In the genomic region with DNA sequence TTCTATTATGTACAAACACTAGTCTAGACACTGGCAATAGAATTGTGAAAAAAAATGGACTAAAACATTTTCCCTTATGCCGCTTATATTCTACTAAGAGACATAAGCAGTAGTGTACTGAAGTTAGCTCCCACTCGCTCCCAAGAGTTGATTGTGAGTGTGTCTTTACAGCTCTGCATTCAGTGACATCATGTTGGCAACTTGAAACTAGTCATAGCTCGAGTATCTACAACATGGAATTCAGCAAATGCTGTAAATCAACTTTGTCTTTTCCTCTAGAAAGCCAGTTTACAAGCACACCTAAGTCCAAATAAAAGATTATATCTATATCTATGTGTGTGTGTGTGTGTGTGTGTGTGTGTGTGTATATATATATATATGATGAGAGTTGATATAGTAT, we compare ENCODE assay signal across 25 cellular contexts. TPM values are rescaled to one million over a fixed set of nuclear protein-coding genes. Genes with fewer than 3 reads are reported as not detected.
DNase-seq lines count a peak whose midpoint lies in the region; ATAC-seq, FAIRE-seq and TF ChIP-seq lines count a peak whose summit lies in the region.
"Had no signal": no experiment of that assay in that cellular context is flagged by ENCODE, and none has a peak within 500 bp of the region (broad histone marks: within the 10 kb centered on the region; RNA-seq: fewer than 3 reads in every experiment).

No MANE protein-coding gene starts in this region.

- H3K27ac ChIP-seq in IMR-90 (ENCODE audit: insufficient read depth, low read length): no peak overlapping the region
- no peak overlapping the region for H3K27ac ChIP-seq in psoas muscle
- H3K27ac ChIP-seq in PC-9: no peak overlapping the region
- H3K27ac ChIP-seq: A549; BLaER1 treated with 17β-estradiol and CSF1 and Interleukin-3, amounts not matched to agents 10 nM and 100 nM; SJSA1 had no signal

- no peaks in the 10 kb centered on the region for H3K9me1 ChIP-seq in IMR-90 (ENCODE audit: insufficient read depth, low read length)

- peak; percentile 68 for DNase-seq in IMR-90
- peak; percentile 9 for DNase-seq in bronchial epithelial cell (ENCODE audit: low read depth)
- peak; percentile 24 to 44 for DNase-seq in foreskin fibroblast
- DNase-seq in psoas muscle: no peak
- DNase-seq in NCI-H526 treated with DMSO at 0.1 percent for 48 hours (lab: John Stamatoyannopoulos, UW): no peak
- DNase-seq in PC-9: no peak
- DNase-seq: AML-193; CD4-positive, alpha-beta T cell; DMS53; GDM1; Karpas-422; NCI-H1092; NCI-H1417 treated with DMSO at 0.1 percent for 48 hours; NCI-H1694 treated with DMSO at 0.1 percent for 48 hours; NCI-H2081; NCI-H2227 treated with DMSO at 0.1 percent for 48 hours; NCI-H510A; NCI-H774; Right ventricle myocardium superior; RPMI8226 had no signal

- ATAC-seq in IMR-90 (ENCODE audit: low read depth) (peak; percentile 51), GM19023 (IDR thresholded peaks at IDR 0.05; ENCODE audit: unreplicated experiment) (no peak), psoas muscle (no peak)
- ATAC-seq: A549, GM12878 had no signal

- intact Hi-C loops in IMR-90 (cut with micrococcal nuclease) (no loop called here), psoas muscle (cut with DNase I) (no loop called here), PC-9 (cut with micrococcal nuclease; ENCODE audit: unreplicated experiment) (no loop called here)

- CTCF ChIA-PET in IMR-90 (lab: Yijun Ruan, JAX): no interaction called here
- CTCF ChIA-PET in PC-9 (lab: Charles Lee): interaction anchor here (0.7 kb wide), 1 partner anchor 255 kb away, joined by 3 read pairs; no protein-coding TSS in a partner anchor

- H4K8ac ChIP-seq in IMR-90 (ENCODE audit: low read depth in 2 of 2, low read length in 2 of 2): no peak overlapping the region

- H2AFZ ChIP-seq in IMR-90 (replicated peaks; ENCODE audit: low read length, poor library complexity): no peak overlapping the region
- H2AFZ ChIP-seq in PC-9: no peak overlapping the region

- no CpG with 5 or more reads among the region's 3 CpGs for WGBS in IMR-90 (ENCODE audit: extremely low coverage in 2 of 2, insufficient read length in 1 of 2), 2 experiments
- WGBS in psoas muscle, 3 donors: 55 to 66% (median 64%) methylated on average over 3 of the region's 3 CpGs

- H3K27me3 ChIP-seq in IMR-90 (ENCODE audit: control insufficient read depth, insufficient read depth, low read length): no peaks in the 10 kb centered on the region
- no peaks in the 10 kb centered on the region for H3K27me3 ChIP-seq in bronchial epithelial cell (ENCODE audit: control insufficient read depth, insufficient read depth, low read length)
- H3K27me3 ChIP-seq in psoas muscle (ENCODE audit: insufficient read depth in 3 of 3, low read length in 2 of 3): no peaks in the 10 kb centered on the region
- H3K27me3 ChIP-seq in PC-9 (ENCODE audit: insufficient read depth, low read depth): no peaks in the 10 kb centered on the region
- H3K27me3 ChIP-seq: BLaER1 treated with 17β-estradiol and CSF1 and Interleukin-3, amounts not matched to agents 10 nM and 100 nM; SJSA1 had no signal

- no peak overlapping the region for H3K4ac ChIP-seq in IMR-90 (ENCODE audit: low read depth, low read length)

- no peaks in the 10 kb centered on the region for H3F3A ChIP-seq in PC-9 (ENCODE audit: insufficient read depth, low read depth)

- no peaks in the 10 kb centered on the region for H3K79me2 ChIP-seq in PC-9 (ENCODE audit: low read depth)

- H3K9me2 ChIP-seq in PC-9 (ENCODE audit: insufficient read depth): no peaks in the 10 kb centered on the region; the same call in 1 of the 2 replicates

- H3K4me1 ChIP-seq in IMR-90 (ENCODE audit: control insufficient read depth, insufficient read depth, low read length) (no peaks in the 10 kb centered on the region; the same call in 1 of the 2 replicates), psoas muscle (no peaks in the 10 kb centered on the region), PC-9 (replicated peaks; ENCODE audit: insufficient read depth) (no peaks in the 10 kb centered on the region)
- H3K4me1 ChIP-seq: BLaER1 treated with 17β-estradiol and CSF1 and Interleukin-3, amounts not matched to agents 10 nM and 100 nM had no signal

- POLR2A ChIA-PET in IMR-90 (lab: Charles Lee; ENCODE audit: unreplicated experiment) (no interaction called here), PC-9 (lab: Charles Lee; ENCODE audit: unreplicated experiment) (no interaction called here)

- no peak overlapping the region for H3K4me2 ChIP-seq in IMR-90 (ENCODE audit: low read depth, low read length)
- no peak overlapping the region for H3K4me2 ChIP-seq in PC-9
- H3K4me2 ChIP-seq: A549; BLaER1 treated with 17β-estradiol and CSF1 and Interleukin-3, amounts not matched to agents 10 nM and 100 nM had no signal

- no peak overlapping the region for H4K91ac ChIP-seq in IMR-90 (ENCODE audit: insufficient read depth, low read depth, low read length)

- H2BK15ac ChIP-seq in IMR-90 (ENCODE audit: low read depth, low read length): no peak overlapping the region

- no peaks in the 10 kb centered on the region for H4K20me1 ChIP-seq in IMR-90 (ENCODE audit: insufficient read depth, low read length)
- H4K20me1 ChIP-seq in PC-9 (ENCODE audit: insufficient read depth): no peaks in the 10 kb centered on the region
- H4K20me1 ChIP-seq: BLaER1 treated with 17β-estradiol and CSF1 and Interleukin-3, amounts not matched to agents 10 nM and 100 nM had no signal

- H3K9me3 ChIP-seq in IMR-90 (ENCODE audit: control insufficient read depth, insufficient read depth, low read length): no peaks in the 10 kb centered on the region
- H3K9me3 ChIP-seq in psoas muscle: no peaks in the 10 kb centered on the region
- no peaks in the 10 kb centered on the region for H3K9me3 ChIP-seq in PC-9 (ENCODE audit: insufficient read depth, low read depth)
- H3K9me3 ChIP-seq: A549; BLaER1 treated with 17β-estradiol and CSF1 and Interleukin-3, amounts not matched to agents 10 nM and 100 nM; SJSA1 had no signal

- FAIRE-seq in bronchial epithelial cell (lab: Jason Lieb, UNC): no peak
- FAIRE-seq: GM12878 had no signal

- H2BK5ac ChIP-seq in IMR-90 (ENCODE audit: low read depth, low read length, poor library complexity, severe bottlenecking): no peak overlapping the region

- H3K14ac ChIP-seq in IMR-90 (replicated peaks; ENCODE audit: low read depth, low read length): no peak overlapping the region

- H3K36me3 ChIP-seq in IMR-90 (ENCODE audit: control insufficient read depth, insufficient read depth, low read length) (no peaks in the 10 kb centered on the region), bronchial epithelial cell (ENCODE audit: control insufficient read depth, insufficient read depth, low read length) (no peaks in the 10 kb centered on the region), psoas muscle (ENCODE audit: insufficient read depth in 1 of 2, low read depth in 1 of 2) (no peaks in the 10 kb centered on the region), PC-9 (ENCODE audit: low read depth) (no peaks in the 10 kb centered on the region)
- H3K36me3 ChIP-seq: BLaER1 treated with 17β-estradiol and CSF1 and Interleukin-3, amounts not matched to agents 10 nM and 100 nM; SJSA1 had no signal

- no peak overlapping the region for H3K56ac ChIP-seq in IMR-90 (ENCODE audit: extremely low read depth, insufficient read depth, low read length)

- H3K9ac ChIP-seq in IMR-90 (ENCODE audit: low read depth, low read length): no peak overlapping the region
- H3K9ac ChIP-seq: BLaER1 treated with 17β-estradiol and CSF1 and Interleukin-3, amounts not matched to agents 10 nM and 100 nM had no signal

- H3K23ac ChIP-seq in IMR-90 (ENCODE audit: low read depth, low read length): no peak overlapping the region

- no peak for TF ChIP-seq RAD21 in IMR-90 (IDR thresholded peaks at IDR 0.05; ENCODE audit: low read length)

- dilution Hi-C loops in IMR-90 (cut with HindIII; ENCODE audit: low sequenced_read_pairs, unreplicated experiment): no loop called here

- H2AK5ac ChIP-seq in IMR-90 (ENCODE audit: low read depth, low read length): no peak overlapping the region

- no peak overlapping the region for H2BK120ac ChIP-seq in IMR-90 (ENCODE audit: low read depth, low read length)

- H2AK9ac ChIP-seq in IMR-90 (replicated peaks; ENCODE audit: low read depth, low read length, poor library complexity): no peak overlapping the region

- H4K5ac ChIP-seq in IMR-90 (ENCODE audit: low read depth, low read length): no peak overlapping the region

- no peak for TF ChIP-seq CTCF in IMR-90 (conservative IDR thresholded peaks at IDR 0.05; ENCODE audit: low read depth, low read length)
- TF ChIP-seq CTCF in bronchial epithelial cell (IDR thresholded peaks at IDR 0.05; ENCODE audit: insufficient read depth, low read length, severe bottlenecking): no peak
- TF ChIP-seq CTCF in foreskin fibroblast (IDR thresholded peaks at IDR 0.05; ENCODE audit: low read depth, low read length): no peak
- TF ChIP-seq CTCF in psoas muscle (IDR thresholded peaks at IDR 0.05): no peak
- TF ChIP-seq CTCF in PC-9 (conservative IDR thresholded peaks at IDR 0.05): no peak

- H2BK20ac ChIP-seq in IMR-90 (ENCODE audit: low read depth, low read length): no peak overlapping the region

- in situ Hi-C loops in IMR-90 (cut with MboI; ENCODE audit: low sequenced_read_pairs): no loop called here

- no peak for TF ChIP-seq POLR2A in IMR-90 (IDR thresholded peaks at IDR 0.05; ENCODE audit: low read depth, low read length)

- H3K4me3 ChIP-seq in IMR-90 (ENCODE audit: insufficient read depth, low read depth, low read length): no peak overlapping the region
- H3K4me3 ChIP-seq in bronchial epithelial cell (ENCODE audit: low read depth, low read length): no peak overlapping the region
- H3K4me3 ChIP-seq in foreskin fibroblast (ENCODE audit: low read depth in 1 of 2, low read length in 2 of 2): no peak overlapping the region
- no peak overlapping the region for H3K4me3 ChIP-seq in psoas muscle
- H3K4me3 ChIP-seq in PC-9: no peak overlapping the region
- H3K4me3 ChIP-seq: A549; BLaER1 treated with 17β-estradiol and CSF1 and Interleukin-3, amounts not matched to agents 10 nM and 100 nM; GM12878; SJSA1 had no signal

- H3K79me1 ChIP-seq in IMR-90 (ENCODE audit: low read depth in 1 of 2, low read length in 2 of 2): no peaks in the 10 kb centered on the region

- H3K18ac ChIP-seq in IMR-90 (ENCODE audit: low read depth, low read length): no peak overlapping the region

- BruUV-seq in IMR-90 (replicated peaks; lab: Mats Ljungman, UMichigan) (no TSS peak), PC-9 (replicated peaks; lab: Mats Ljungman, UMichigan) (no TSS peak)

TF ChIP-seq in IMR-90, 13 proteins besides CTCF, POLR2A, EP300 and RAD21:
- TF ChIP-seq CHD1 (IDR thresholded peaks at IDR 0.05; ENCODE audit: low read depth, low read length): no peak
- TF ChIP-seq MAFK (IDR thresholded peaks at IDR 0.05; ENCODE audit: low read depth, low read length): no peak

RNA-seq across cellular contexts. Expression of gene MAGI2, which starts 58.8 kb away (rescaled TPM):
- total RNA-seq in IMR-90 (2012; rRNA removed) (17.9 and 27.2 TPM in 2 replicates), bronchial epithelial cell (2.6 and 2.7 TPM in 2 replicates), psoas muscle (1 to 10 TPM; 1.3 to 2.5 (median 2.4) TPM), PC-9 (2021) (0.92 and 1.6 TPM in 2 replicates)
- polyA plus RNA-seq in IMR-90 (2012; rRNA removed) (2.3 and 2.5 TPM in 2 replicates), psoas muscle (1 to 10 TPM in 1 of 3 donors, under 1 TPM in 2; 0.46 to 1.4 (median 0.53) TPM)
- 0.88 and 1.2 TPM in 2 replicates for polyA plus RNA-seq in IMR-90 (2012; cell fraction: cytosol; rRNA removed)
- 1.3 and 5.5 TPM in 2 replicates for polyA plus RNA-seq in IMR-90 (2012; cell fraction: nucleus; rRNA removed; ENCODE audit: low replicate concordance)
- total RNA-seq: CD4-positive, alpha-beta T cell had no signal

Comparison
In these comparisons a context has a peak if more than half of its experiments do, and no peak if none do; other contexts are left out.
1. DNase-seq: peak in IMR-90 (single experiment), bronchial epithelial cell (single experiment) and foreskin fibroblast (2 of 2); none in psoas muscle (0 of 2), NCI-H526 treated with DMSO at 0.1 percent for 48 hours (single experiment) and PC-9 (0 of 2).